In genomic region chr5:5421149-5421960, GRCh38 we compare ENCODE assay signal across 8 cellular contexts. TPM values are rescaled to one million over a fixed set of nuclear protein-coding genes. Genes with fewer than 3 reads are reported as not detected.
A peak's percentile ranks its signal among the peaks of the same experiment; 100 is the strongest.
DNase-seq lines count a peak whose midpoint lies in the region; ATAC-seq and TF ChIP-seq lines count a peak whose summit lies in the region.

No MANE protein-coding gene starts in this region.

- no peaks in the 10 kb centered on the region; the same call in 1 of the 2 replicates for H3K36me3 ChIP-seq in WERI-Rb-1
- no peaks in the 10 kb centered on the region for H3K36me3 ChIP-seq in endodermal cell (ENCODE audit: control insufficient read depth, insufficient read depth, low read length)
- H3K36me3 ChIP-seq in neuron (ENCODE audit: insufficient read depth, low read length), result no peaks in the 10 kb centered on the region

- DNase-seq in NOMO-1 treated with DMSO at 0.1 percent for 48 hours (lab: John Stamatoyannopoulos, UW; ENCODE audit: unreplicated experiment) (peak; percentile 36), NOMO-1 treated with dmso at 0.1 percent for 144 hours (lab: John Stamatoyannopoulos, UW; ENCODE audit: unreplicated experiment) (no peak), WERI-Rb-1 (peak; percentile 23), endodermal cell (no peak), NCI-H187 (lab: John Stamatoyannopoulos, UW) (no peak)

- no peaks in the 10 kb centered on the region for H3K9me3 ChIP-seq in WERI-Rb-1 (ENCODE audit: severe bottlenecking)
- no peaks in the 10 kb centered on the region for H3K9me3 ChIP-seq in endodermal cell (ENCODE audit: control insufficient read depth, low read length)
- H3K9me3 ChIP-seq in neuron (ENCODE audit: low read length), result peaks cover 2% of the 10 kb centered on the region

- H2AFZ ChIP-seq in neuron (ENCODE audit: low read depth, low read length), result peak overlapping the region; percentile 75

- H3K4me3 Mint-ChIP-seq in endodermal cell, result no peak overlapping the region

- H3K9me3 Mint-ChIP-seq in endodermal cell, result no peaks in the 10 kb centered on the region

- H3K4me3 ChIP-seq in WERI-Rb-1 (ENCODE audit: low read depth, low read length) (peak overlapping the region; percentile 91), endodermal cell (ENCODE audit: low read length) (peak overlapping the region; percentile 95), neuron (ENCODE audit: low read length) (peak overlapping the region; percentile 85)

- TF ChIP-seq CTCF in WERI-Rb-1 (IDR thresholded peaks at IDR 0.05; ENCODE audit: low read depth, low read length), result no peak
- no peak for TF ChIP-seq CTCF in endodermal cell (conservative IDR thresholded peaks at IDR 0.05)

- H3K27me3 Mint-ChIP-seq in endodermal cell (ENCODE audit: insufficient read depth), result no peaks in the 10 kb centered on the region

- H3K4me1 ChIP-seq in endodermal cell (ENCODE audit: control insufficient read depth, insufficient read depth, low read length) (peaks cover 8% of the 10 kb centered on the region), neuron (ENCODE audit: insufficient read depth, low read length) (peaks cover 22% of the 10 kb centered on the region)

- peak overlapping the region; percentile 98 for H3K27ac Mint-ChIP-seq in endodermal cell

- peak overlapping the region; percentile 86 for H3K9ac ChIP-seq in endodermal cell (ENCODE audit: extremely low read depth, low read length, poor library complexity, severe bottlenecking)

- H3K27ac ChIP-seq in WERI-Rb-1 (peak overlapping the region; percentile 96), endodermal cell (ENCODE audit: low read depth, low read length) (peak overlapping the region; percentile 100)

- ATAC-seq in HG03280 (IDR thresholded peaks at IDR 0.05; ENCODE audit: unreplicated experiment), result peak; percentile 1
- ATAC-seq in HG02973 (IDR thresholded peaks at IDR 0.05; ENCODE audit: unreplicated experiment), result no peak

- no peaks in the 10 kb centered on the region for H3K36me3 Mint-ChIP-seq in endodermal cell (ENCODE audit: low read depth)

- H3K27me3 ChIP-seq in WERI-Rb-1 (ENCODE audit: insufficient read depth, low read depth, severe bottlenecking) (no peaks in the 10 kb centered on the region), endodermal cell (ENCODE audit: control insufficient read depth, insufficient read depth, low read length, poor library complexity, severe bottlenecking) (no peaks in the 10 kb centered on the region), neuron (ENCODE audit: insufficient read depth, low read length) (no peaks in the 10 kb centered on the region)

- WGBS in endodermal cell (ENCODE audit: insufficient coverage in 1 of 2, insufficient read length in 1 of 2), 2 experiments, result 31 to 38% methylated on average over 13 to 24 of the region's 24 CpGs

- H3K4me1 Mint-ChIP-seq in endodermal cell, result peaks cover 23% of the 10 kb centered on the region

RNA-seq across cellular contexts. Expression of gene ICE1, which starts 1.1 kb away (rescaled TPM):
- total RNA-seq in endodermal cell, result 10 to 100 TPM; 36.9 to 40.5 TPM
- polyA plus RNA-seq in endodermal cell (2013, experiment 1 of 2), result 28.7 TPM
- 30.3 TPM for polyA plus RNA-seq in endodermal cell (2013, experiment 2 of 2)

Comparison
In these comparisons a context has a peak if more than half of its experiments do, and no peak if none do; other contexts are left out.
1. DNase-seq: peak in NOMO-1 treated with DMSO at 0.1 percent for 48 hours (single experiment) and WERI-Rb-1 (single experiment); none in NOMO-1 treated with dmso at 0.1 percent for 144 hours (single experiment), endodermal cell (single experiment) and NCI-H187 (0 of 2).
2. Peak in every context shown above with its lines, with median percentiles within 50 percentile points of each other: H3K4me3 ChIP-seq.